In the genomic region with DNA sequence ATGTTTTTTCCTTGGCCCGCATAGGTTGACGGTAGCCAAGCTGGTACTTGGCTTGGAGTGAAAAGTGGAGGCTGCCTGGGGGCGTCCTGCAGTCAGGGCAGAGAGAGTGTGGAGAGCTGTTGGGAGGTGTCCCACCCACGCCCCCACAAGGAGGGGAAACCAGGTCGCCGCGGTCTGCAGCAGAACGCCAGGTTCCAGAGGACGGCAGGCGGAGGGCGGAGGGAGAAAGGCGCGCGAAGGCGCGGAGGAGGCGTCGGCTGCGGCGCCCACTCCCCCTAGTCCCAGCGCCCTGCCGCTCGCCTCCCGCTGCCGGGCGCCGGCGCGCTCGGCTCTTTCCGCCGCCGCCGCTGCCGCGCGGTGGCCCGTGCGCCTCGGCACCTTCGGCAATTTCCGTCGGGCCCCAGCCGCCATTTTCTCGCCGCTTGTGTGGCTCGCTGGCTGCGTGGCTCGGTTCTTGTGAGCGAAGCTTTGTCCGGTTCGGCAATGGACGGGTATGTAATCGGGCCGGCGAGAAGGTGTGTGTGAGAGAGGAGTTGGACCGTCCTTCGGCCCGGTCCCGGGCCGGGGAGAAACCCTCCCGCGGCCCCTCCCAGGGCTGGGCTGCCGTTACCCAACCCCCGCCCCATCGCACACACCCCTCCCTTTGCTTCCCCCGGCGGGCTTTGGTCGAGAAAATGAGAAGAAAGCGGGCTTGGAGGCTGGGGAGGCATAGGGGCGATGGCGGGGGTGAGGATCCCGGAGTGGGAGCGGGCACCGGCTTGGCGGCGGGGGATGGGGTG, we compare ENCODE assay signal across 8 cellular contexts. TPM values are rescaled to one million over a fixed set of nuclear protein-coding genes. Genes with fewer than 3 reads are reported as not detected.
DNase-seq lines count a peak whose midpoint lies in the region; TF ChIP-seq lines count a peak whose summit lies in the region.

A gene with protein sequence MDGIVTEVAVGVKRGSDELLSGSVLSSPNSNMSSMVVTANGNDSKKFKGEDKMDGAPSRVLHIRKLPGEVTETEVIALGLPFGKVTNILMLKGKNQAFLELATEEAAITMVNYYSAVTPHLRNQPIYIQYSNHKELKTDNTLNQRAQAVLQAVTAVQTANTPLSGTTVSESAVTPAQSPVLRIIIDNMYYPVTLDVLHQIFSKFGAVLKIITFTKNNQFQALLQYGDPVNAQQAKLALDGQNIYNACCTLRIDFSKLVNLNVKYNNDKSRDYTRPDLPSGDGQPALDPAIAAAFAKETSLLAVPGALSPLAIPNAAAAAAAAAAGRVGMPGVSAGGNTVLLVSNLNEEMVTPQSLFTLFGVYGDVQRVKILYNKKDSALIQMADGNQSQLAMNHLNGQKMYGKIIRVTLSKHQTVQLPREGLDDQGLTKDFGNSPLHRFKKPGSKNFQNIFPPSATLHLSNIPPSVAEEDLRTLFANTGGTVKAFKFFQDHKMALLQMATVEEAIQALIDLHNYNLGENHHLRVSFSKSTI (plus strand): TSS at position 403 of the 779 bp plus-strand sequence. CDS start 81 bp downstream, at position 484.

- TF ChIP-seq CTCF in Caco-2 (IDR thresholded peaks at IDR 0.05; ENCODE audit: insufficient read depth in 1 of 2, low read depth in 1 of 2, low read length in 1 of 2, severe bottlenecking in 1 of 2, unreplicated experiment in 1 of 2) = no peak
- TF ChIP-seq CTCF in GM20000 (IDR thresholded peaks at IDR 0.05; ENCODE audit: extremely low read depth, missing control alignments) = no peak
- TF ChIP-seq CTCF in endothelial cell (IDR thresholded peaks at IDR 0.05; ENCODE audit: unreplicated experiment) = no peak
- no peak for TF ChIP-seq CTCF in mesothelial cell of epicardium (IDR thresholded peaks at IDR 0.05; ENCODE audit: unreplicated experiment)

- peak within 1 kb of the TSS; percentile 79 for H3K4me3 ChIP-seq in Caco-2 (ENCODE audit: low read depth, low read length)

- H3K27me3 Mint-ChIP-seq in Caco-2 (ENCODE audit: insufficient read depth, unreplicated experiment) (no peaks in the 10 kb centered on the region), endothelial cell (ENCODE audit: unreplicated experiment) (peaks cover 6% of the 10 kb centered on the region), mesothelial cell of epicardium (ENCODE audit: low read depth) (no peaks in the 10 kb centered on the region)

- H3K36me3 Mint-ChIP-seq in Caco-2 (ENCODE audit: insufficient read depth, unreplicated experiment) (peaks cover 28% of the 10 kb centered on the region), endothelial cell (ENCODE audit: low read depth, unreplicated experiment) (peaks cover 10% of the 10 kb centered on the region), mesothelial cell of epicardium (peaks cover 6% of the 10 kb centered on the region)

- POLR2A ChIA-PET in Caco-2 (lab: Charles Lee) = interaction anchor here (0.6 kb wide), 2 partner anchors 78 to 330 kb away, joined by 3 to 8 read pairs; no protein-coding TSS in a partner anchor

- H3K4me3 Mint-ChIP-seq in Caco-2 (ENCODE audit: unreplicated experiment) (peak within 1 kb of the TSS; percentile 98), endothelial cell (ENCODE audit: unreplicated experiment) (peak within 1 kb of the TSS; percentile 99), mesothelial cell of epicardium (peak within 1 kb of the TSS; percentile 94)

- no peaks in the 10 kb centered on the region for H3K9me3 ChIP-seq in Caco-2

- peak within 1 kb of the TSS; percentile 84 for H3K27ac Mint-ChIP-seq in Caco-2 (ENCODE audit: unreplicated experiment)
- H3K27ac Mint-ChIP-seq in endothelial cell (ENCODE audit: unreplicated experiment) = peak within 1 kb of the TSS; percentile 95
- peak within 1 kb of the TSS; percentile 95 for H3K27ac Mint-ChIP-seq in mesothelial cell of epicardium

- H3K9me3 Mint-ChIP-seq in Caco-2 (ENCODE audit: unreplicated experiment) = no peaks in the 10 kb centered on the region
- H3K9me3 Mint-ChIP-seq in endothelial cell (ENCODE audit: unreplicated experiment) = no peaks in the 10 kb centered on the region
- peaks cover 3% of the 10 kb centered on the region for H3K9me3 Mint-ChIP-seq in mesothelial cell of epicardium

- CTCF ChIA-PET in Caco-2 (lab: Charles Lee) = interaction anchor here (0.6 kb wide), 1 partner anchor 397 kb away, joined by 4 read pairs; no protein-coding TSS in a partner anchor

- intact Hi-C loops in Caco-2 (cut with micrococcal nuclease; ENCODE audit: unreplicated experiment) = no loop called here

- no TSS peak for BruUV-seq in Caco-2 (replicated peaks; lab: Mats Ljungman, UMichigan)

- no peaks in the 10 kb centered on the region for H3K36me3 ChIP-seq in Caco-2 (ENCODE audit: control insufficient read depth, insufficient read depth, low read length)

- 0 out of 2 replicates have a peak, but pooled peaks cover 3% of the 10 kb centered on the region for H3K4me1 ChIP-seq in Caco-2

- DNase-seq in Caco-2 = peak; percentile 67 to 82
- DNase-seq in GM20000 (ENCODE audit: low spot score) = peak; percentile 92
- peak; percentile 59 for DNase-seq in HS-27A (ENCODE audit: low read depth)
- DNase-seq in NOMO-1 treated with dmso at 0.1 percent for 144 hours (lab: John Stamatoyannopoulos, UW; ENCODE audit: unreplicated experiment) = peak; percentile 78
- peak; percentile 55 for DNase-seq in activated CD8-positive, alpha-beta memory T cell treated with anti-CD3 and anti-CD28 coated beads, Interleukin-2, amount 50 U/mL, for 24 hours (ENCODE audit: extremely low read depth)
- DNase-seq in endothelial cell (ENCODE audit: low spot score) = peak; percentile 87
- peak; percentile 69 to 88 for DNase-seq in mesothelial cell of epicardium (ENCODE audit: low spot score in 2 of 2, unreplicated experiment in 2 of 2)
- peak; percentile 68 to 70 for DNase-seq in stimulated activated CD8-positive, alpha-beta memory T cell treated with anti-CD3 and anti-CD28 coated beads, Interleukin-15, amount 100 ng/mL, for 48 hours (ENCODE audit: low read depth in 2 of 2)

- no peaks in the 10 kb centered on the region for H3K27me3 ChIP-seq in Caco-2 (replicated peaks; ENCODE audit: control insufficient read depth, insufficient read depth, low read length)

- H3K4me1 Mint-ChIP-seq in Caco-2 (ENCODE audit: low read depth, unreplicated experiment) = peaks cover 6% of the 10 kb centered on the region
- H3K4me1 Mint-ChIP-seq in endothelial cell (ENCODE audit: unreplicated experiment) = peaks cover 19% of the 10 kb centered on the region
- H3K4me1 Mint-ChIP-seq in mesothelial cell of epicardium = peaks cover 24% of the 10 kb centered on the region

RNA-seq across cellular contexts. Expression of the gene that starts here (rescaled TPM):
- total RNA-seq in Caco-2 (2022) (11.0 and 11.3 TPM in 2 replicates), endothelial cell (ENCODE audit: unreplicated experiment) (29.7 TPM), mesothelial cell of epicardium (53.8 to 61.5 TPM (median 57.1 TPM) in 3 replicates)

Comparison
In these comparisons a context has a peak if more than half of its experiments do, and no peak if none do; other contexts are left out.
1. Peak in every context shown above with its lines: DNase-seq and H3K4me3 ChIP-seq.